ENCODE assay signal across 21 cellular contexts in genomic region chr14:105150368-105151111, GRCh38. TPM values are rescaled to one million over a fixed set of nuclear protein-coding genes. Genes with fewer than 3 reads are reported as not detected.
DNase-seq lines count a peak whose midpoint lies in the region; ATAC-seq and TF ChIP-seq lines count a peak whose summit lies in the region.
"Had no signal": no experiment of that assay in that cellular context is flagged by ENCODE, and none has a peak within 500 bp of the region (broad histone marks: within the 10 kb centered on the region; RNA-seq: fewer than 3 reads in every experiment).

No MANE protein-coding gene starts in this region.

- H3K27ac Mint-ChIP-seq in activated naive CD4-positive, alpha-beta T cell treated with anti-CD3 and anti-CD28 coated beads, Interleukin-2, amount 10 ng/mL, durations not matched to agents 7 days and 5 days, result no peak overlapping the region
- no peak overlapping the region for H3K27ac Mint-ChIP-seq in effector memory CD8-positive, alpha-beta T cell
- H3K27ac Mint-ChIP-seq: B cell, GM23338, IgD-negative memory B cell had no signal

- no peaks in the 10 kb centered on the region for H3K4me1 ChIP-seq in RWPE2 (ENCODE audit: insufficient read depth, poor library complexity, severe bottlenecking)
- H3K4me1 ChIP-seq in right cardiac atrium (ENCODE audit: control insufficient read depth, insufficient read depth, low read length), result peaks cover 3% of the 10 kb centered on the region

- no peak for ATAC-seq in RWPE2 (ENCODE audit: low read depth)
- no peak for ATAC-seq in right cardiac atrium
- no peak for ATAC-seq in GM21737 (IDR thresholded peaks at IDR 0.05; ENCODE audit: unreplicated experiment)
- ATAC-seq in effector memory CD8-positive, alpha-beta T cell (replicated peaks), result no peak
- ATAC-seq: GM23338 had no signal

- TF ChIP-seq CTCF in RWPE2 (IDR thresholded peaks at IDR 0.05; ENCODE audit: poor library complexity, severe bottlenecking), result no peak

- no peaks in the 10 kb centered on the region for H3K9me3 ChIP-seq in RWPE2 (ENCODE audit: severe bottlenecking)
- no peaks in the 10 kb centered on the region for H3K9me3 ChIP-seq in right cardiac atrium (ENCODE audit: control insufficient read depth, low read length)

- H3K36me3 ChIP-seq in RWPE2 (ENCODE audit: low read depth), result peaks cover 27% of the 10 kb centered on the region

- no peaks in the 10 kb centered on the region for H3K27me3 ChIP-seq in RWPE2 (ENCODE audit: insufficient read depth, poor library complexity, severe bottlenecking)
- H3K27me3 ChIP-seq in right cardiac atrium (ENCODE audit: control insufficient read depth, insufficient read depth), result no peaks in the 10 kb centered on the region

- H3K4me3 Mint-ChIP-seq in activated naive CD4-positive, alpha-beta T cell treated with anti-CD3 and anti-CD28 coated beads, Interleukin-2, amount 10 ng/mL, durations not matched to agents 7 days and 5 days, result no peak overlapping the region
- no peak overlapping the region for H3K4me3 Mint-ChIP-seq in effector memory CD8-positive, alpha-beta T cell
- H3K4me3 Mint-ChIP-seq: B cell; CD4-positive, alpha-beta memory T cell; GM23338; IgD-negative memory B cell had no signal

- no peaks in the 10 kb centered on the region for H3K36me3 Mint-ChIP-seq in activated naive CD4-positive, alpha-beta T cell treated with anti-CD3 and anti-CD28 coated beads, Interleukin-2, amount 10 ng/mL, durations not matched to agents 7 days and 5 days
- H3K36me3 Mint-ChIP-seq in effector memory CD8-positive, alpha-beta T cell (ENCODE audit: insufficient read depth), result no peaks in the 10 kb centered on the region
- H3K36me3 Mint-ChIP-seq: CD4-positive, alpha-beta memory T cell; IgD-negative memory B cell had no signal

- H3K27ac ChIP-seq in RWPE2 (ENCODE audit: poor library complexity, severe bottlenecking), result no peak overlapping the region
- no peak overlapping the region for H3K27ac ChIP-seq in right cardiac atrium (ENCODE audit: low read length)
- H3K27ac ChIP-seq: HL-60 had no signal

- H3K4me1 Mint-ChIP-seq in activated naive CD4-positive, alpha-beta T cell treated with anti-CD3 and anti-CD28 coated beads, Interleukin-2, amount 10 ng/mL, durations not matched to agents 7 days and 5 days, result no peaks in the 10 kb centered on the region
- H3K4me1 Mint-ChIP-seq in effector memory CD8-positive, alpha-beta T cell (ENCODE audit: low read depth in 2 of 2), result no peaks in the 10 kb centered on the region
- H3K4me1 Mint-ChIP-seq: B cell; CD4-positive, alpha-beta memory T cell; GM23338 had no signal

- CTCF ChIA-PET in activated naive CD4-positive, alpha-beta T cell treated with anti-CD3 and anti-CD28 coated beads, Interleukin-2, amount 10 ng/mL, durations not matched to agents 7 days and 5 days (lab: Charles Lee), result no interaction called here

- WGBS in right cardiac atrium, result 87% methylated on average over 36 of the region's 36 CpGs

- DNase-seq in activated naive CD4-positive, alpha-beta T cell treated with anti-CD3 and anti-CD28 coated beads, Interleukin-2, amount 10 ng/mL, durations not matched to agents 7 days and 5 days, result peak; percentile 18
- DNase-seq in activated naive CD4-positive, alpha-beta T cell (lab: John Stamatoyannopoulos, UW), result no peak
- peak; percentile 72 for DNase-seq in RWPE2 (ENCODE audit: low spot score)
- peak; percentile 10 to 45 (median 44) for DNase-seq in right cardiac atrium
- DNase-seq in posterior vena cava (ENCODE audit: low spot score), result peak; percentile 79
- no peak for DNase-seq in cerebellum (ENCODE audit: low spot score)
- DNase-seq in effector memory CD8-positive, alpha-beta T cell, result no peak
- DNase-seq: DMS153, GDM1, Karpas-422, NCI-H1417 treated with DMSO at 0.1 percent for 48 hours, NCI-H187 treated with DMSO at 0.1 percent for 48 hours, NCI-H226, NCI-H524 had no signal

- intact Hi-C loops in right cardiac atrium (cut with DNase I) (no loop called here), posterior vena cava (cut with DNase I) (no loop called here)

- H3K4me3 ChIP-seq in RWPE2 (ENCODE audit: severe bottlenecking) (no peak overlapping the region), right cardiac atrium (ENCODE audit: low read length) (no peak overlapping the region)
- H3K4me3 ChIP-seq: GM23338 had no signal

- no peaks in the 10 kb centered on the region for H3K9me3 Mint-ChIP-seq in activated naive CD4-positive, alpha-beta T cell treated with anti-CD3 and anti-CD28 coated beads, Interleukin-2, amount 10 ng/mL, durations not matched to agents 7 days and 5 days
- H3K9me3 Mint-ChIP-seq in effector memory CD8-positive, alpha-beta T cell, result no peaks in the 10 kb centered on the region
- H3K9me3 Mint-ChIP-seq: CD4-positive, alpha-beta memory T cell; GM23338; IgD-negative memory B cell had no signal

- H3K27me3 Mint-ChIP-seq in activated naive CD4-positive, alpha-beta T cell treated with anti-CD3 and anti-CD28 coated beads, Interleukin-2, amount 10 ng/mL, durations not matched to agents 7 days and 5 days, result no peaks in the 10 kb centered on the region
- no peaks in the 10 kb centered on the region for H3K27me3 Mint-ChIP-seq in effector memory CD8-positive, alpha-beta T cell
- H3K27me3 Mint-ChIP-seq: B cell; CD4-positive, alpha-beta memory T cell had no signal

RNA-seq across cellular contexts. Expression of gene JAG2, which starts 18.0 kb away (rescaled TPM):
- total RNA-seq in right cardiac atrium, result 10 to 100 TPM; 16.5 to 21.3 (median 17.4) TPM
- polyA plus RNA-seq in right cardiac atrium, result 17.8 TPM
- total RNA-seq in posterior vena cava, result 10 to 100 TPM; 13.0 to 17.3 TPM
- total RNA-seq in cerebellum, result 16.8 TPM
- total RNA-seq: RPMI7951 had no signal
- polyA plus RNA-seq: CD4-positive, alpha-beta memory T cell; IgD-negative memory B cell had no signal

RNA-seq across cellular contexts. Expression of gene NUDT14, which starts 30.6 kb away (rescaled TPM):
- total RNA-seq in right cardiac atrium, result 10 to 100 TPM; 23.9 to 35.5 (median 32.0) TPM
- polyA plus RNA-seq in right cardiac atrium, result 31.4 TPM
- total RNA-seq in posterior vena cava, result 10 to 100 TPM; 12.7 to 15.9 TPM
- total RNA-seq in cerebellum, result 9.7 TPM

Comparison
In these comparisons a context has a peak if more than half of its experiments do, and no peak if none do; other contexts are left out.
1. DNase-seq: peak in activated naive CD4-positive, alpha-beta T cell treated with anti-CD3 and anti-CD28 coated beads, Interleukin-2, amount 10 ng/mL, durations not matched to agents 7 days and 5 days (single experiment), RWPE2 (single experiment), right cardiac atrium (3 of 3) and posterior vena cava (single experiment); none in activated naive CD4-positive, alpha-beta T cell (0 of 4), cerebellum (single experiment) and effector memory CD8-positive, alpha-beta T cell (0 of 3).